ENCODE assay signal across 10 cellular contexts in genomic region chr22:32518848-32519247, GRCh38. TPM values are rescaled to one million over a fixed set of nuclear protein-coding genes. Genes with fewer than 3 reads are reported as not detected.
DNase-seq lines count a peak whose midpoint lies in the region; ATAC-seq and TF ChIP-seq lines count a peak whose summit lies in the region.
"Had no signal": no experiment of that assay in that cellular context is flagged by ENCODE, and none has a peak within 500 bp of the region (broad histone marks: within the 10 kb centered on the region; RNA-seq: fewer than 3 reads in every experiment).

No MANE protein-coding gene starts in this region.

- H3K27ac ChIP-seq in Panc1 (ENCODE audit: low read length) (no peak overlapping the region), foreskin keratinocyte (no peak overlapping the region)

- ATAC-seq in Panc1 = no peak
- ATAC-seq in foreskin keratinocyte = no peak
- ATAC-seq in GM19395 (IDR thresholded peaks at IDR 0.05; ENCODE audit: unreplicated experiment) = no peak
- no peak for ATAC-seq in left ventricle myocardium superior

- in situ Hi-C loops in GM13977 (cut with MboI; ENCODE audit: low pct_unique_long_range_greater_than_20kb, low sequenced_read_pairs, unreplicated experiment) = no loop called here
- in situ Hi-C loops in Panc1 (cut with HindIII; ENCODE audit: low pct_unique_long_range_greater_than_20kb, low sequenced_read_pairs) = no loop called here

- CTCF ChIA-PET in Panc1 (lab: Charles Lee) = no interaction called here

- H3K9me3 ChIP-seq in Panc1 (ENCODE audit: control insufficient read depth, insufficient read depth, low read depth, low read length) = no peaks in the 10 kb centered on the region

- intact Hi-C loops in Panc1 (cut with micrococcal nuclease; ENCODE audit: unreplicated experiment) = no loop called here
- intact Hi-C loops in left ventricle myocardium superior (cut with micrococcal nuclease) = no loop called here

- H3K27me3 ChIP-seq in Panc1 (ENCODE audit: control insufficient read depth, insufficient read depth, low read length) = no peaks in the 10 kb centered on the region; the same call in none of the 2 replicates
- H3K27me3 ChIP-seq in foreskin keratinocyte = no peaks in the 10 kb centered on the region

- no peaks in the 10 kb centered on the region for H3K36me3 ChIP-seq in Panc1 (ENCODE audit: control insufficient read depth, insufficient read depth, low read length)

- POLR2A ChIA-PET in Panc1 (lab: Charles Lee) = no interaction called here

- TF ChIP-seq CTCF in GM13977 (IDR thresholded peaks at IDR 0.05; ENCODE audit: extremely low read depth, insufficient read depth, missing control alignments) (peak; percentile 60), Panc1 (IDR thresholded peaks at IDR 0.05) (peak; percentile 42), foreskin keratinocyte (conservative IDR thresholded peaks at IDR 0.05) (peak; percentile 52)

- H3K4me1 ChIP-seq in Panc1 (ENCODE audit: control insufficient read depth, insufficient read depth, low read length) (no peaks in the 10 kb centered on the region), foreskin keratinocyte (no peaks in the 10 kb centered on the region)

- no TSS peak for BruUV-seq in Panc1 (replicated peaks; lab: Mats Ljungman, UMichigan)

- peak; percentile 4 for DNase-seq in DMS 273 (lab: John Stamatoyannopoulos, UW; ENCODE audit: unreplicated experiment)
- DNase-seq in DMS 273 treated with DMSO at 0.1 percent for 48 hours (lab: John Stamatoyannopoulos, UW) = no peak
- no peak for DNase-seq in GM13977 (ENCODE audit: low spot score)
- DNase-seq in Panc1 (ENCODE audit: low read depth, low spot score) = no peak
- no peak for DNase-seq in foreskin keratinocyte
- DNase-seq in left ventricle myocardium superior = no peak
- DNase-seq in NCI-H526 treated with DMSO at 0.1 percent for 48 hours (lab: John Stamatoyannopoulos, UW) = no peak
- DNase-seq: cortex of kidney, hypothalamus had no signal

- H3K4me3 ChIP-seq in Panc1 (ENCODE audit: low read depth in 2 of 2, low read length in 2 of 2) = no peak overlapping the region

RNA-seq across cellular contexts. Expression of gene FBXO7, which starts 44.2 kb away (rescaled TPM):
- total RNA-seq in Panc1 (2021; ENCODE audit: unreplicated experiment) (67.8 TPM), foreskin keratinocyte (91.6 and 94.8 TPM in 2 replicates), left ventricle myocardium superior (32.2 TPM)
- polyA plus RNA-seq in Panc1 (2012; ENCODE audit: insufficient read length) = 52.4 TPM
- 78.4 and 82.2 TPM in 2 replicates for polyA plus RNA-seq in foreskin keratinocyte

RNA-seq across cellular contexts. Expression of gene BPIFC, which starts 54.6 kb away (rescaled TPM):
- total RNA-seq in Panc1 (2021; ENCODE audit: unreplicated experiment) (not detected), foreskin keratinocyte (0.07 and 0.20 TPM in 2 replicates), left ventricle myocardium superior (not detected)
- not detected for polyA plus RNA-seq in Panc1 (2012; ENCODE audit: insufficient read length)
- 0.03 and 0.10 TPM in 2 replicates for polyA plus RNA-seq in foreskin keratinocyte
